23 cellular contexts compared by ENCODE assay signal in the genomic region with DNA sequence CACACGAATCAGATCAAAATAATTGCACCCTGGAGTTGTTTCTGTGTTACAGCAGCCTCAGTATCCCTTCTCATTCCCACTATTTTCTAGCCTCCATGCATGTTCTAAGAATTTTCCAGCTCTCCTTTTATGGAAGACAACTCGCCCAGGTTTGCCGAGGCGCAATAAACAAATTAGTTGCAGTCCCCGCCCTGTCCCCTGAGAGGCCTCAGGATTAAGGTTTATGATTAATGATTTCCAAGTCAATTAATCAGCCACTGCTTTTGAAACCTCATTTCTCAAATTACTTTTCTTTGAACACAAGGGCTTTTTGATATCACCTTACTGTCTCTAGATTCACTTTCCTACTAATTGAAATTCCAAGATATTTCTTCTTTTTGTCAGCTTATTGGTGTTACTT.
DNase-seq lines count a peak whose midpoint lies in the region; FAIRE-seq and TF ChIP-seq lines count a peak whose summit lies in the region.
"Had no signal": no experiment of that assay in that cellular context is flagged by ENCODE, and none has a peak within 500 bp of the region (broad histone marks: within the 10 kb centered on the region; RNA-seq: fewer than 3 reads in every experiment).

No MANE protein-coding gene starts in this region.

- H3K27me3 ChIP-seq in small intestine (ENCODE audit: control insufficient read depth in 2 of 2, insufficient read depth in 2 of 2, low read length in 2 of 2) (no peaks in the 10 kb centered on the region), breast epithelium (no peaks in the 10 kb centered on the region)
- H3K27me3 ChIP-seq in CD4-positive, alpha-beta memory T cell (ENCODE audit: insufficient read depth, low read length), result no peaks in the 10 kb centered on the region
- H3K27me3 ChIP-seq: BE2C, BLaER1 had no signal

- H3K4me1 ChIP-seq in small intestine (ENCODE audit: control insufficient read depth in 2 of 2, insufficient read depth in 1 of 2, low read depth in 1 of 2, low read length in 1 of 2) (peaks cover 4 to 6% of the 10 kb centered on the region in 2 donors), breast epithelium (no peaks in the 10 kb centered on the region)
- no peaks in the 10 kb centered on the region for H3K4me1 ChIP-seq in CD4-positive, alpha-beta memory T cell (ENCODE audit: insufficient read depth, low read length)
- H3K4me1 ChIP-seq: BE2C, BLaER1, Caco-2 had no signal

- TF ChIP-seq POLR2A in breast epithelium (IDR thresholded peaks at IDR 0.05), result no peak

- peak; percentile 5 for FAIRE-seq in small intestine (lab: Jason Lieb, UNC)
- FAIRE-seq: A204.1, D721Med, G401.6, GM12891, GM19239 had no signal

- H3K27ac Mint-ChIP-seq in CD4-positive, alpha-beta memory T cell, result no peak overlapping the region
- H3K27ac Mint-ChIP-seq: CD14-positive monocyte; CD4-positive, CD25-positive, alpha-beta regulatory T cell; CD8-positive, alpha-beta T cell had no signal

- H3K9me3 Mint-ChIP-seq in CD4-positive, alpha-beta memory T cell, result peaks cover 0 to 5% (median 3%) of the 10 kb centered on the region in 8 donors

- H3K4me3 ChIP-seq in small intestine (ENCODE audit: low read depth in 1 of 2, low read length in 2 of 2) (no peak overlapping the region), breast epithelium (no peak overlapping the region)
- H3K4me3 ChIP-seq in CD4-positive, alpha-beta memory T cell (ENCODE audit: low read length in 2 of 2), result no peak overlapping the region
- H3K4me3 ChIP-seq: BLaER1 had no signal

- peaks cover 1 to 2% of the 10 kb centered on the region in 2 donors for H3K27me3 Mint-ChIP-seq in CD4-positive, alpha-beta memory T cell
- H3K27me3 Mint-ChIP-seq: CD4-positive, CD25-positive, alpha-beta regulatory T cell had no signal

- intact Hi-C loops in CD4-positive, alpha-beta memory T cell (cut with micrococcal nuclease), result no loop called here
- intact Hi-C loops in breast epithelium (cut with DNase I; ENCODE audit: low total_unique reads), result no loop called here

- DNase-seq in NCI-H82 (lab: John Stamatoyannopoulos, UW) (peak; percentile 35), NCI-H82 treated with DMSO at 0.1 percent for 48 hours (lab: John Stamatoyannopoulos, UW; ENCODE audit: unreplicated experiment) (no peak), mucosa of gallbladder (ENCODE audit: low spot score) (peak; percentile 32), small intestine (peak; percentile 85), breast epithelium (ENCODE audit: low spot score in 2 of 2) (no peak)
- no peak for DNase-seq in CD4-positive, alpha-beta memory T cell
- DNase-seq: 8988T; ACHN; BE2C; C1 segment of cervical spinal cord; Caco-2; Calu3; CD4-positive, CD25-positive, alpha-beta regulatory T cell; CD8-positive, alpha-beta T cell; DMS79 treated with DMSO at 0.1 percent for 48 hours; GF-D8 had no signal

- WGBS in small intestine, 3 donors, result 17 to 62% (median 44%) methylated on average over 5 of the region's 5 CpGs

- no peaks in the 10 kb centered on the region for H3K36me3 Mint-ChIP-seq in CD4-positive, alpha-beta memory T cell
- H3K36me3 Mint-ChIP-seq: CD14-positive monocyte; CD4-positive, CD25-positive, alpha-beta regulatory T cell; CD8-positive, alpha-beta T cell had no signal

- H3K27ac ChIP-seq in small intestine (ENCODE audit: low read depth in 1 of 2, low read length in 1 of 2) (no peak overlapping the region), breast epithelium (no peak overlapping the region)
- H3K27ac ChIP-seq in CD4-positive, alpha-beta memory T cell (ENCODE audit: low read depth, low read length), result no peak overlapping the region
- H3K27ac ChIP-seq: BLaER1 had no signal

- H3K36me3 ChIP-seq in small intestine (ENCODE audit: control insufficient read depth in 2 of 2, insufficient read depth in 2 of 2, low read length in 2 of 2) (no peaks in the 10 kb centered on the region), breast epithelium (no peaks in the 10 kb centered on the region)
- no peaks in the 10 kb centered on the region for H3K36me3 ChIP-seq in CD4-positive, alpha-beta memory T cell (ENCODE audit: insufficient read depth, low read length)
- H3K36me3 ChIP-seq: BE2C, BLaER1 had no signal

- CTCF ChIA-PET in CD4-positive, alpha-beta memory T cell (lab: Charles Lee; ENCODE audit: partially characterized antibody), result no interaction called here

- no peaks in the 10 kb centered on the region for H3K9me3 ChIP-seq in small intestine (ENCODE audit: control insufficient read depth, low read depth)
- no peaks in the 10 kb centered on the region for H3K9me3 ChIP-seq in CD4-positive, alpha-beta memory T cell (ENCODE audit: control insufficient read depth in 1 of 2, low read length in 2 of 2)
- peaks cover 0 to 12% of the 10 kb centered on the region in 2 donors for H3K9me3 ChIP-seq in breast epithelium
- H3K9me3 ChIP-seq: BE2C had no signal

- POLR2A ChIA-PET in CD4-positive, alpha-beta memory T cell (lab: Charles Lee; ENCODE audit: partially characterized antibody), result no interaction called here

- no peak overlapping the region for H3K4me3 Mint-ChIP-seq in CD4-positive, alpha-beta memory T cell
- H3K4me3 Mint-ChIP-seq: CD14-positive monocyte; CD8-positive, alpha-beta T cell had no signal

- no peak for TF ChIP-seq CTCF in breast epithelium (IDR thresholded peaks at IDR 0.05)

- no peaks in the 10 kb centered on the region for H3K4me1 Mint-ChIP-seq in CD4-positive, alpha-beta memory T cell
- H3K4me1 Mint-ChIP-seq: CD14-positive monocyte; CD4-positive, CD25-positive, alpha-beta regulatory T cell had no signal

Comparison
In these comparisons a context has a peak if more than half of its experiments do, and no peak if none do; other contexts are left out.
1. DNase-seq: peak in NCI-H82 (single experiment), mucosa of gallbladder (single experiment) and small intestine (single experiment); none in NCI-H82 treated with DMSO at 0.1 percent for 48 hours (single experiment), CD4-positive, alpha-beta memory T cell (0 of 5) and breast epithelium (0 of 2).